Comparison of ENCODE assay signal across 1 cellular context in the genomic region with DNA sequence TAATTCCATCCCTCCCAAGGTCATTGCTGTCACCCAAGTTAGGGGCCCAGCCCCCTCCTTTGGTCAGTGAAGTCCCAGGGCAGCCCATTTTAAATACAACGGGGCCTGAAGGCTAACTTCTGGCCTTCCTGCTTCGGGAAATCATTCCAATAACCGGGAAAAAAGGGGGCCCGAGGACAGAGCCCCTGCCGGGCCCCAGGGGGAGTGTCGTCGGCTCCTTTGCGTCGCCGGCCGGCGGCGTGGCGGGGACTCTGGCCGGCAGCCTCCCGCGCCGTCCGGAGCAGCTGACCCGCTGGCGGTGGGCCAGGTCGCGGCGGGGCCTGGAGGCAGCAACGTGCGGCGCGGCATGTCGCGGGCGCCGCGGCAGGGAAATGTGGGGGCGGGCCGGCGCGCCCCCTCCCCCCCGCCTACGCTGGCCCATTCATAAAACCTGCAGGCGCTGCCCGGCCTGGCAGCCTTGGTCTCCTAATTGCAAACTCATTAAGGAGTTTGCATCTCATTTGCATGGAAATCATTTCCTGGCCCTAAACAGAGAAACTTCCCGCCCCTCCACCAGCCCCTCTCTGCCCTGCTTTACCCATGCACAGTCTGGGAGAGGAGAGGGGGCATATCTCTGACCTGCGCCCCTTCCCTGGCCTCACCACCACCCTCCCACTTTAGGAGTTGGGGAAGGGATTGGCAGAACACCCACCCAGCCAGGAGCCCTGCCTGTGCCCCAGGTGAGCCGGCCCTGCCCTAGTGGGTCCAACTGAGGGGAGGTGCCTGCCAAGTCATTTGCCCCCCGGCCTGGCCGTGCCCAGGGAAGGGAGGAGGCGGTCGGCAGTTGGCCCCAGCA.
TF ChIP-seq lines count a peak whose summit lies in the region.

No MANE protein-coding gene starts in this region.

TF ChIP-seq in K562, 482 proteins besides CTCF, POLR2A, EP300 and RAD21 (continues in another document):
- TF ChIP-seq TSC22D4 (tag; IDR thresholded peaks at IDR 0.05) = no peak
- TF ChIP-seq CREM (IDR thresholded peaks at IDR 0.05; ENCODE audit: low read depth) = peak; percentile 61
- TF ChIP-seq, protein P1, sequence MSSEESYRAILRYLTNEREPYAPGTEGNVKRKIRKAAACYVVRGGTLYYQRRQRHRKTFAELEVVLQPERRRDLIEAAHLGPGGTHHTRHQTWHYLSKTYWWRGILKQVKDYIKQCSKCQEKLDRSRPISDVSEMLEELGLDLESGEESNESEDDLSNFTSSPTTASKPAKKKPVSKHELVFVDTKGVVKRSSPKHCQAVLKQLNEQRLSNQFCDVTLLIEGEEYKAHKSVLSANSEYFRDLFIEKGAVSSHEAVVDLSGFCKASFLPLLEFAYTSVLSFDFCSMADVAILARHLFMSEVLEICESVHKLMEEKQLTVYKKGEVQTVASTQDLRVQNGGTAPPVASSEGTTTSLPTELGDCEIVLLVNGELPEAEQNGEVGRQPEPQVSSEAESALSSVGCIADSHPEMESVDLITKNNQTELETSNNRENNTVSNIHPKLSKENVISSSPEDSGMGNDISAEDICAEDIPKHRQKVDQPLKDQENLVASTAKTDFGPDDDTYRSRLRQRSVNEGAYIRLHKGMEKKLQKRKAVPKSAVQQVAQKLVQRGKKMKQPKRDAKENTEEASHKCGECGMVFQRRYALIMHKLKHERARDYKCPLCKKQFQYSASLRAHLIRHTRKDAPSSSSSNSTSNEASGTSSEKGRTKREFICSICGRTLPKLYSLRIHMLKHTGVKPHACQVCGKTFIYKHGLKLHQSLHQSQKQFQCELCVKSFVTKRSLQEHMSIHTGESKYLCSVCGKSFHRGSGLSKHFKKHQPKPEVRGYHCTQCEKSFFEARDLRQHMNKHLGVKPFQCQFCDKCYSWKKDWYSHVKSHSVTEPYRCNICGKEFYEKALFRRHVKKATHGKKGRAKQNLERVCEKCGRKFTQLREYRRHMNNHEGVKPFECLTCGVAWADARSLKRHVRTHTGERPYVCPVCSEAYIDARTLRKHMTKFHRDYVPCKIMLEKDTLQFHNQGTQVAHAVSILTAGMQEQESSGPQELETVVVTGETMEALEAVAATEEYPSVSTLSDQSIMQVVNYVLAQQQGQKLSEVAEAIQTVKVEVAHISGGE (CRISPR knock-in tag; IDR thresholded peaks at IDR 0.05) = peak in 1 of 3 experiments; percentile 65; a peak in 2 of 6 replicates
- TF ChIP-seq, protein P2, sequence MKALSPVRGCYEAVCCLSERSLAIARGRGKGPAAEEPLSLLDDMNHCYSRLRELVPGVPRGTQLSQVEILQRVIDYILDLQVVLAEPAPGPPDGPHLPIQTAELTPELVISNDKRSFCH (CRISPR knock-in tag; IDR thresholded peaks at IDR 0.05) = no peak
- TF ChIP-seq, protein P2 (tag; IDR thresholded peaks at IDR 0.05) = peak; percentile 68
- peak; percentile 67 for TF ChIP-seq ZNF668 (CRISPR knock-in tag; IDR thresholded peaks at IDR 0.05)
- no peak for TF ChIP-seq ZFP1 (CRISPR knock-in tag; IDR thresholded peaks at IDR 0.05)
- TF ChIP-seq HNRNPLL (IDR thresholded peaks at IDR 0.05; ENCODE audit: low read depth, low read length, poor library complexity, severe bottlenecking) = peak; percentile 27
- no peak for TF ChIP-seq ILK (tag; IDR thresholded peaks at IDR 0.05; ENCODE audit: borderline replicate concordance, low read depth)
- peak; percentile 30 to 93; a peak in 3 of 4 replicates for TF ChIP-seq MAZ (CRISPR knock-in tag; conservative IDR thresholded peaks at IDR 0.05 in 1 of 2, IDR thresholded peaks at IDR 0.05 in 1 of 2)
- TF ChIP-seq KAT7 (CRISPR knock-in tag; IDR thresholded peaks at IDR 0.05; ENCODE audit: borderline replicate concordance) = 0 out of 2 replicates have a peak, but pooled peaks have one; percentile 30
- TF ChIP-seq TAF1 (IDR thresholded peaks at IDR 0.05; ENCODE audit: control insufficient read depth, extremely low read depth, insufficient read depth, low read length, severe bottlenecking) = peak; percentile 11
- TF ChIP-seq ZFX (CRISPR knock-in tag; IDR thresholded peaks at IDR 0.05) = peak; percentile 54
- 0 out of 2 replicates have a peak, but pooled peaks have one; percentile 15 for TF ChIP-seq GABPA (tag; conservative IDR thresholded peaks at IDR 0.05; ENCODE audit: low read depth)
- no peak for TF ChIP-seq CREB1 (IDR thresholded peaks at IDR 0.05)
- TF ChIP-seq CREB1 (CRISPR knock-in tag; IDR thresholded peaks at IDR 0.05) = 0 out of 2 replicates have a peak, but pooled peaks have one; percentile 12
- TF ChIP-seq ZNF24 (IDR thresholded peaks at IDR 0.05) = peak; percentile 78
- TF ChIP-seq, protein P3, sequence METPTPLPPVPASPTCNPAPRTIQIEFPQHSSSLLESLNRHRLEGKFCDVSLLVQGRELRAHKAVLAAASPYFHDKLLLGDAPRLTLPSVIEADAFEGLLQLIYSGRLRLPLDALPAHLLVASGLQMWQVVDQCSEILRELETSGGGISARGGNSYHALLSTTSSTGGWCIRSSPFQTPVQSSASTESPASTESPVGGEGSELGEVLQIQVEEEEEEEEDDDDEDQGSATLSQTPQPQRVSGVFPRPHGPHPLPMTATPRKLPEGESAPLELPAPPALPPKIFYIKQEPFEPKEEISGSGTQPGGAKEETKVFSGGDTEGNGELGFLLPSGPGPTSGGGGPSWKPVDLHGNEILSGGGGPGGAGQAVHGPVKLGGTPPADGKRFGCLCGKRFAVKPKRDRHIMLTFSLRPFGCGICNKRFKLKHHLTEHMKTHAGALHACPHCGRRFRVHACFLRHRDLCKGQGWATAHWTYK (CRISPR knock-in tag; IDR thresholded peaks at IDR 0.05) = peak; percentile 15
- TF ChIP-seq, protein P4, sequence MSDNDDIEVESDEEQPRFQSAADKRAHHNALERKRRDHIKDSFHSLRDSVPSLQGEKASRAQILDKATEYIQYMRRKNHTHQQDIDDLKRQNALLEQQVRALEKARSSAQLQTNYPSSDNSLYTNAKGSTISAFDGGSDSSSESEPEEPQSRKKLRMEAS (CRISPR knock-in tag; IDR thresholded peaks at IDR 0.05) = peak; percentile 67; the same call in 1 of the 2 replicates
- TF ChIP-seq JUN (IDR thresholded peaks at IDR 0.05; ENCODE audit: borderline replicate concordance, low read depth, low read length) = peak; percentile 42; the same call in 1 of the 2 replicates
- no peak for TF ChIP-seq JUN (CRISPR knock-in tag; IDR thresholded peaks at IDR 0.05; ENCODE audit: borderline replicate concordance)
- TF ChIP-seq ZNF282 (CRISPR knock-in tag; IDR thresholded peaks at IDR 0.05) = no peak
- no peak for TF ChIP-seq ATF1 (CRISPR knock-in tag; IDR thresholded peaks at IDR 0.05)
- peak; percentile 78 for TF ChIP-seq ATF1 (tag; IDR thresholded peaks at IDR 0.05)
- no peak for TF ChIP-seq KDM5B (IDR thresholded peaks at IDR 0.05; ENCODE audit: insufficient replicate concordance, low read depth, low read length)
- TF ChIP-seq, protein P5, sequence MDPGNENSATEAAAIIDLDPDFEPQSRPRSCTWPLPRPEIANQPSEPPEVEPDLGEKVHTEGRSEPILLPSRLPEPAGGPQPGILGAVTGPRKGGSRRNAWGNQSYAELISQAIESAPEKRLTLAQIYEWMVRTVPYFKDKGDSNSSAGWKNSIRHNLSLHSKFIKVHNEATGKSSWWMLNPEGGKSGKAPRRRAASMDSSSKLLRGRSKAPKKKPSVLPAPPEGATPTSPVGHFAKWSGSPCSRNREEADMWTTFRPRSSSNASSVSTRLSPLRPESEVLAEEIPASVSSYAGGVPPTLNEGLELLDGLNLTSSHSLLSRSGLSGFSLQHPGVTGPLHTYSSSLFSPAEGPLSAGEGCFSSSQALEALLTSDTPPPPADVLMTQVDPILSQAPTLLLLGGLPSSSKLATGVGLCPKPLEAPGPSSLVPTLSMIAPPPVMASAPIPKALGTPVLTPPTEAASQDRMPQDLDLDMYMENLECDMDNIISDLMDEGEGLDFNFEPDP (CRISPR knock-in tag; IDR thresholded peaks at IDR 0.05) = peak; percentile 49; the same call in 1 of the 2 replicates
- TF ChIP-seq, protein P6, sequence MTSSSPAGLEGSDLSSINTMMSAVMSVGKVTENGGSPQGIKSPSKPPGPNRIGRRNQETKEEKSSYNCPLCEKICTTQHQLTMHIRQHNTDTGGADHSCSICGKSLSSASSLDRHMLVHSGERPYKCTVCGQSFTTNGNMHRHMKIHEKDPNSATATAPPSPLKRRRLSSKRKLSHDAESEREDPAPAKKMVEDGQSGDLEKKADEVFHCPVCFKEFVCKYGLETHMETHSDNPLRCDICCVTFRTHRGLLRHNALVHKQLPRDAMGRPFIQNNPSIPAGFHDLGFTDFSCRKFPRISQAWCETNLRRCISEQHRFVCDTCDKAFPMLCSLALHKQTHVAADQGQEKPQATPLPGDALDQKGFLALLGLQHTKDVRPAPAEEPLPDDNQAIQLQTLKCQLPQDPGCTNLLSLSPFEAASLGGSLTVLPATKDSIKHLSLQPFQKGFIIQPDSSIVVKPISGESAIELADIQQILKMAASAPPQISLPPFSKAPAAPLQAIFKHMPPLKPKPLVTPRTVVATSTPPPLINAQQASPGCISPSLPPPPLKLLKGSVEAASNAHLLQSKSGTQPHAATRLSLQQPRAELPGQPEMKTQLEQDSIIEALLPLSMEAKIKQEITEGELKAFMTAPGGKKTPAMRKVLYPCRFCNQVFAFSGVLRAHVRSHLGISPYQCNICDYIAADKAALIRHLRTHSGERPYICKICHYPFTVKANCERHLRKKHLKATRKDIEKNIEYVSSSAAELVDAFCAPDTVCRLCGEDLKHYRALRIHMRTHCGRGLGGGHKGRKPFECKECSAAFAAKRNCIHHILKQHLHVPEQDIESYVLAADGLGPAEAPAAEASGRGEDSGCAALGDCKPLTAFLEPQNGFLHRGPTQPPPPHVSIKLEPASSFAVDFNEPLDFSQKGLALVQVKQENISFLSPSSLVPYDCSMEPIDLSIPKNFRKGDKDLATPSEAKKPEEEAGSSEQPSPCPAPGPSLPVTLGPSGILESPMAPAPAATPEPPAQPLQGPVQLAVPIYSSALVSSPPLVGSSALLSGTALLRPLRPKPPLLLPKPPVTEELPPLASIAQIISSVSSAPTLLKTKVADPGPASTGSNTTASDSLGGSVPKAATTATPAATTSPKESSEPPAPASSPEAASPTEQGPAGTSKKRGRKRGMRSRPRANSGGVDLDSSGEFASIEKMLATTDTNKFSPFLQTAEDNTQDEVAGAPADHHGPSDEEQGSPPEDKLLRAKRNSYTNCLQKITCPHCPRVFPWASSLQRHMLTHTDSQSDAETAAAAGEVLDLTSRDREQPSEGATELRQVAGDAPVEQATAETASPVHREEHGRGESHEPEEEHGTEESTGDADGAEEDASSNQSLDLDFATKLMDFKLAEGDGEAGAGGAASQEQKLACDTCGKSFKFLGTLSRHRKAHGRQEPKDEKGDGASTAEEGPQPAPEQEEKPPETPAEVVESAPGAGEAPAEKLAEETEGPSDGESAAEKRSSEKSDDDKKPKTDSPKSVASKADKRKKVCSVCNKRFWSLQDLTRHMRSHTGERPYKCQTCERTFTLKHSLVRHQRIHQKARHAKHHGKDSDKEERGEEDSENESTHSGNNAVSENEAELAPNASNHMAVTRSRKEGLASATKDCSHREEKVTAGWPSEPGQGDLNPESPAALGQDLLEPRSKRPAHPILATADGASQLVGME (CRISPR knock-in tag; IDR thresholded peaks at IDR 0.05) = 0 out of 2 replicates have a peak, but pooled peaks have one; percentile 82
- TF ChIP-seq, protein P7, sequence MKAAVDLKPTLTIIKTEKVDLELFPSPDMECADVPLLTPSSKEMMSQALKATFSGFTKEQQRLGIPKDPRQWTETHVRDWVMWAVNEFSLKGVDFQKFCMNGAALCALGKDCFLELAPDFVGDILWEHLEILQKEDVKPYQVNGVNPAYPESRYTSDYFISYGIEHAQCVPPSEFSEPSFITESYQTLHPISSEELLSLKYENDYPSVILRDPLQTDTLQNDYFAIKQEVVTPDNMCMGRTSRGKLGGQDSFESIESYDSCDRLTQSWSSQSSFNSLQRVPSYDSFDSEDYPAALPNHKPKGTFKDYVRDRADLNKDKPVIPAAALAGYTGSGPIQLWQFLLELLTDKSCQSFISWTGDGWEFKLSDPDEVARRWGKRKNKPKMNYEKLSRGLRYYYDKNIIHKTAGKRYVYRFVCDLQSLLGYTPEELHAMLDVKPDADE (conservative IDR thresholded peaks at IDR 0.05; ENCODE audit: control insufficient read depth, low read depth, low read length) = peak; percentile 88
- no peak for TF ChIP-seq NR2C1 (IDR thresholded peaks at IDR 0.05)
- 0 out of 2 replicates have a peak, but pooled peaks have one; percentile 30 for TF ChIP-seq NR2C1 (tag; IDR thresholded peaks at IDR 0.05)
- peak; percentile 98 for TF ChIP-seq GATAD2B (IDR thresholded peaks at IDR 0.05; ENCODE audit: borderline replicate concordance)
- TF ChIP-seq RFX5 (IDR thresholded peaks at IDR 0.05; ENCODE audit: low read depth, low read length) = no peak
- TF ChIP-seq, protein P8, sequence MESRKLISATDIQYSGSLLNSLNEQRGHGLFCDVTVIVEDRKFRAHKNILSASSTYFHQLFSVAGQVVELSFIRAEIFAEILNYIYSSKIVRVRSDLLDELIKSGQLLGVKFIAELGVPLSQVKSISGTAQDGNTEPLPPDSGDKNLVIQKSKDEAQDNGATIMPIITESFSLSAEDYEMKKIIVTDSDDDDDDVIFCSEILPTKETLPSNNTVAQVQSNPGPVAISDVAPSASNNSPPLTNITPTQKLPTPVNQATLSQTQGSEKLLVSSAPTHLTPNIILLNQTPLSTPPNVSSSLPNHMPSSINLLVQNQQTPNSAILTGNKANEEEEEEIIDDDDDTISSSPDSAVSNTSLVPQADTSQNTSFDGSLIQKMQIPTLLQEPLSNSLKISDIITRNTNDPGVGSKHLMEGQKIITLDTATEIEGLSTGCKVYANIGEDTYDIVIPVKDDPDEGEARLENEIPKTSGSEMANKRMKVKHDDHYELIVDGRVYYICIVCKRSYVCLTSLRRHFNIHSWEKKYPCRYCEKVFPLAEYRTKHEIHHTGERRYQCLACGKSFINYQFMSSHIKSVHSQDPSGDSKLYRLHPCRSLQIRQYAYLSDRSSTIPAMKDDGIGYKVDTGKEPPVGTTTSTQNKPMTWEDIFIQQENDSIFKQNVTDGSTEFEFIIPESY (CRISPR knock-in tag; IDR thresholded peaks at IDR 0.05) = 0 out of 2 replicates have a peak, but pooled peaks have one; percentile 37
- TF ChIP-seq, protein P9, sequence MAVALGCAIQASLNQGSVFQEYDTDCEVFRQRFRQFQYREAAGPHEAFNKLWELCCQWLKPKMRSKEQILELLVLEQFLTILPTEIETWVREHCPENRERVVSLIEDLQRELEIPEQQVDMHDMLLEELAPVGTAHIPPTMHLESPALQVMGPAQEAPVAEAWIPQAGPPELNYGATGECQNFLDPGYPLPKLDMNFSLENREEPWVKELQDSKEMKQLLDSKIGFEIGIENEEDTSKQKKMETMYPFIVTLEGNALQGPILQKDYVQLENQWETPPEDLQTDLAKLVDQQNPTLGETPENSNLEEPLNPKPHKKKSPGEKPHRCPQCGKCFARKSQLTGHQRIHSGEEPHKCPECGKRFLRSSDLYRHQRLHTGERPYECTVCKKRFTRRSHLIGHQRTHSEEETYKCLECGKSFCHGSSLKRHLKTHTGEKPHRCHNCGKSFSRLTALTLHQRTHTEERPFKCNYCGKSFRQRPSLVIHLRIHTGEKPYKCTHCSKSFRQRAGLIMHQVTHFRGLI (CRISPR knock-in tag; IDR thresholded peaks at IDR 0.05) = 0 out of 2 replicates have a peak, but pooled peaks have one; percentile 52
- peak; percentile 39; the same call in 1 of the 2 replicates for TF ChIP-seq TEAD4 (IDR thresholded peaks at IDR 0.05; ENCODE audit: low read length)
- no peak for TF ChIP-seq TEAD4 (CRISPR knock-in tag; IDR thresholded peaks at IDR 0.05; ENCODE audit: borderline replicate concordance)
- TF ChIP-seq ARHGAP35 (IDR thresholded peaks at IDR 0.05; ENCODE audit: partially characterized antibody) = no peak
- peak in 1 of 2 experiments; percentile 57; a peak in 1 of 4 replicates for TF ChIP-seq TBL1XR1 (IDR thresholded peaks at IDR 0.05; ENCODE audit: low read length in 2 of 2)
